ENCODE assay signal across 11 cellular contexts in the genomic region with DNA sequence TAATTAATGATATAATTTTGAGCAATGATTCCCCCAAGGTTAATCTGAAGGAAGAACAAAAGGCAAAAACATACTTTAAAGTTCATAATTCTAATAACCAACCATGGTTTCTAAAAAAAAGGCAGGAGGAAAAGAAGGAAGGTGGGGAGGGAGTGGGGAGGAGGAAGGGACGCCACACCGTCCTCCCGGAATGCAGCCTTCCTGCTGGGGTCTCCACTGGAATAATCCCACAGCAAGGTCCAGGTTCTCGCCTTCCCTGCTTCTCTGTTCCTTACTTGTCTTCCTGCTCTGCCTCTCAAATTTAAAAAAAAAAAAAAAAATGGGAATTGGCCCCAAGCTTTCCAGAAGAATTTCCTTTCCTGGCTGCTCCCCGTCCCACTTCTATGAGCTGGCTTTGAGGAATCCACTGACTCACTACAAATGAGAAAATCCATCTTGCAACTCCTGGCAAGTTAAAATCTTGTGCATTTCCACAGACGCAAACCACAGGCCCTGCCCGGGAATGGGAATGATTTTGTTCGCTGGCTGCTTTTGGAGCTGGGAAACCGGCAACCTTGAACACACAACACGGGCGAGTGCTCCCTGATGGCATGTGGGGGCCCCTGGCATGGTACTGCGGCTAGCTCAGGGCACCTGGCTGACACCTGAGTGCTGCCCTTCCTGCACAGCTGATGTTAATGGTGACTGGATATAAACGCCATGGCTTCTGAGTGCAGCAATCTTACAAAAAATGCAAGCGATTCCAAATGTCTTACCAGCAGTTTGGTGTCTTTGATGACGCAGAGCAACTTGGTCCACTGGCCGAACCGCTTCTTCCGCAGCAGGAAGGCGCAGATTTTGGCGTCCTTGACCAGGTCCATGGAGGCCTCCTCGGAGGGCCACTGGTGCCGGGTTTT.
DNase-seq lines count a peak whose midpoint lies in the region; ATAC-seq and TF ChIP-seq lines count a peak whose summit lies in the region.
"Had no signal": no experiment of that assay in that cellular context is flagged by ENCODE, and none has a peak within 500 bp of the region (broad histone marks: within the 10 kb centered on the region; RNA-seq: fewer than 3 reads in every experiment).

No MANE protein-coding gene starts in this region.

- H3F3A ChIP-seq in neural progenitor cell (ENCODE audit: low read depth) = peaks cover 5% of the 10 kb centered on the region

- peak overlapping the region; percentile 19 for H2AFZ ChIP-seq in fibroblast of lung (ENCODE audit: low read length)
- no peak overlapping the region for H2AFZ ChIP-seq in neural progenitor cell (replicated peaks)

- no peak overlapping the region for H3K4me3 Mint-ChIP-seq in neural progenitor cell
- H3K4me3 Mint-ChIP-seq: CD8-positive, alpha-beta memory T cell; memory B cell had no signal

- TF ChIP-seq CTCF in RWPE1 (conservative IDR thresholded peaks at IDR 0.05; ENCODE audit: low read depth) = no peak
- TF ChIP-seq CTCF in fibroblast of lung (conservative IDR thresholded peaks at IDR 0.05 in 1 of 2, IDR thresholded peaks at IDR 0.05 in 1 of 2; ENCODE audit: low read depth in 1 of 2, low read length in 2 of 2) = no peak
- TF ChIP-seq CTCF in neural progenitor cell (IDR thresholded peaks at IDR 0.05) = no peak

- H3K36me3 ChIP-seq in fibroblast of lung (ENCODE audit: control insufficient read depth, insufficient read depth, low read length) (peaks cover 2% of the 10 kb centered on the region), neural progenitor cell (no peaks in the 10 kb centered on the region)

- H3K4me2 ChIP-seq in fibroblast of lung (ENCODE audit: extremely low read depth, insufficient read depth, low read length) (peak overlapping the region; percentile 84), neural progenitor cell (no peak overlapping the region)

- CTCF ChIA-PET in RWPE1 (lab: Yijun Ruan, JAX) = interaction anchor here (0.6 to 0.8 kb wide), 3 partner anchors 22 to 188 kb away, joined by 3 to 6 read pairs (median 3); no protein-coding TSS in a partner anchor

- DNase-seq in ACHN (peak; percentile 97), RWPE1 (ENCODE audit: low spot score) (peak; percentile 84), fibroblast of lung (ENCODE audit: low read depth in 2 of 2) (peak; percentile 99 to 100), neural progenitor cell (ENCODE audit: low spot score) (no peak), RPMI8226 (no peak), NCI-H1694 (lab: John Stamatoyannopoulos, UW) (no peak)
- DNase-seq: CD8-positive, alpha-beta memory T cell; NCI-H2107 had no signal

- H3K27me3 ChIP-seq in fibroblast of lung (ENCODE audit: control insufficient read depth, insufficient read depth, low read length) = no peaks in the 10 kb centered on the region
- H3K27me3 ChIP-seq in neural progenitor cell = no peaks in the 10 kb centered on the region

- H3K27ac Mint-ChIP-seq in neural progenitor cell = peak overlapping the region; percentile 70
- H3K27ac Mint-ChIP-seq: memory B cell had no signal

- no peaks in the 10 kb centered on the region for H3K9me3 ChIP-seq in fibroblast of lung (ENCODE audit: control insufficient read depth, insufficient read depth, low read depth, low read length)
- H3K9me3 ChIP-seq in neural progenitor cell (ENCODE audit: low read depth) = no peaks in the 10 kb centered on the region

- peaks cover 2% of the 10 kb centered on the region for H3K9me3 Mint-ChIP-seq in neural progenitor cell
- H3K9me3 Mint-ChIP-seq: CD8-positive, alpha-beta memory T cell; memory B cell had no signal

- H3K79me2 ChIP-seq in fibroblast of lung (ENCODE audit: control insufficient read depth, insufficient read depth, low read length) (peaks cover 20% of the 10 kb centered on the region), neural progenitor cell (ENCODE audit: low read depth) (no peaks in the 10 kb centered on the region)

- H3K4me1 ChIP-seq in fibroblast of lung (ENCODE audit: control insufficient read depth, extremely low read depth, insufficient read depth, low read length) (peaks cover 21% of the 10 kb centered on the region), neural progenitor cell (peaks cover 13% of the 10 kb centered on the region)

- peaks cover 31% of the 10 kb centered on the region for H3K4me1 Mint-ChIP-seq in neural progenitor cell
- H3K4me1 Mint-ChIP-seq: memory B cell had no signal

- H3K27me3 Mint-ChIP-seq in neural progenitor cell (ENCODE audit: insufficient read depth, low read depth) = no peaks in the 10 kb centered on the region

- POLR2A ChIA-PET in RWPE1 (lab: Yijun Ruan, JAX; ENCODE audit: low non-redundant PET) = interaction anchor here (0.7 kb wide), 1 partner anchor 324 kb away, joined by 4 read pairs; no protein-coding TSS in a partner anchor

- H3K9ac ChIP-seq in fibroblast of lung (ENCODE audit: insufficient read depth, low read length) = peak overlapping the region; percentile 58
- H3K9ac ChIP-seq in neural progenitor cell = no peak overlapping the region

- no peaks in the 10 kb centered on the region for H4K20me1 ChIP-seq in fibroblast of lung (ENCODE audit: control insufficient read depth, extremely low read depth, insufficient read depth, low read length)
- H4K20me1 ChIP-seq in neural progenitor cell (ENCODE audit: low read depth) = peaks cover 4% of the 10 kb centered on the region

- peaks cover 3% of the 10 kb centered on the region for H3K36me3 Mint-ChIP-seq in neural progenitor cell
- H3K36me3 Mint-ChIP-seq: memory B cell had no signal

- in situ Hi-C loops in ACHN (cut with HindIII; ENCODE audit: low pct_ligation_motif_present, low pct_unique_long_range_greater_than_20kb, low sequenced_read_pairs) = no loop called here

- H3K4me3 ChIP-seq in fibroblast of lung (replicated peaks in 1 of 4; ENCODE audit: control extremely low read depth in 1 of 4, insufficient read depth in 1 of 4, low read depth in 3 of 4, low read length in 4 of 4) = peak overlapping the region; percentile 1 to 34 (median 17)
- H3K4me3 ChIP-seq in neural progenitor cell = no peak overlapping the region

- ATAC-seq in GM18858 (IDR thresholded peaks at IDR 0.05; ENCODE audit: unreplicated experiment) (no peak), GM19455 (IDR thresholded peaks at IDR 0.05; ENCODE audit: unreplicated experiment) (no peak)

- peak overlapping the region; percentile 99 for H3K27ac ChIP-seq in RWPE1
- H3K27ac ChIP-seq in fibroblast of lung (ENCODE audit: insufficient read depth, low read length) = peak overlapping the region; percentile 97
- no peak overlapping the region for H3K27ac ChIP-seq in neural progenitor cell

Comparison
In these comparisons a context has a peak if more than half of its experiments do, and no peak if none do; other contexts are left out.
1. DNase-seq: peak in ACHN (single experiment), RWPE1 (single experiment) and fibroblast of lung (2 of 2); none in neural progenitor cell (single experiment), RPMI8226 (single experiment) and NCI-H1694 (single experiment).